ENCODE assay signal across 2 cellular contexts in the genomic region with DNA sequence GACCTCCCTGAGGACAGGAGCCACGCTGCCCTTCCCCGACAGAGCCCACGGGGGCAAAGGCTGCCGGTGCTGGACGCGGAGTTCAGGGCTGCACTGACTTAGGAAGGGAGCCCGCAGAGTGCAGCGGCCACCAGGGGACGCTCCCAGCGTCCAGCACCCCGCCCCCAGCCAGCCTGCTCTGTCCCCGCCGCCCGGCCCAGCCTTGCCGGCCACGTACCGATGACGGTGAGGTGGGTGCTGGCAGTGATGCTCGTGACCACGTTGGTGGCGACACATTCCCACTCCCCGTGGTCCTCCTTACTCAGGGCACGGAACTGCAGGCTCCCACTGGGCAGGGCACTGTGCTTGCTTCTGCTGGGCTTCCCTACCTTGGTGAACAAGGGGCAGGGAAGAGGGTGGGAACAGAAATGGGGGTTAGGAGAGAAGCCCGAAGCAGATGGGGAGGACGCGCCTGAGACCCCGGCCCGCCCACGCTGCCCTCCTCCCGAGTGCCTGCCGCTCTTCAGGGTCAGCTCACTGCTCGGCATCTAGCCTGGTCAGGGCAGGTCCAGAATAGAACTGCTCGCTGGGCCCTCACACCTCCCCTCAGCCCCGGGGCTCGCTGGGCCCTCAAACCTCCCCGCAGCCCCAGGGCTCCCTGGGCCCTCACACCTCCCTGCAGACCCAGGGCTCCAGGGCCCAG.
TF ChIP-seq lines count a peak whose summit lies in the region.

No MANE protein-coding gene starts in this region.

TF ChIP-seq in IMR-90, 13 proteins besides CTCF, POLR2A, EP300 and RAD21:
- no peak; the same call in 1 of the 2 replicates for TF ChIP-seq SMC3 (IDR thresholded peaks at IDR 0.05; ENCODE audit: low read depth, low read length)

TF ChIP-seq in endothelial cell of umbilical vein, 7 proteins besides CTCF, POLR2A, EP300 and RAD21:
- no peak for TF ChIP-seq MYC (IDR thresholded peaks at IDR 0.05; ENCODE audit: low read depth, low read length)
- TF ChIP-seq GATA2 (IDR thresholded peaks at IDR 0.05; ENCODE audit: insufficient read depth, insufficient read length, low read depth, low read length): no peak
- no peak for TF ChIP-seq POLR2AphosphoS5 (IDR thresholded peaks at IDR 0.05; ENCODE audit: insufficient read depth, low read depth, low read length)
- no peak for TF ChIP-seq FOS (IDR thresholded peaks at IDR 0.05; ENCODE audit: borderline replicate concordance, insufficient read depth, low read length)
- TF ChIP-seq EZH2 (IDR thresholded peaks at IDR 0.05; ENCODE audit: borderline replicate concordance, low read depth, low read length, severe bottlenecking): no peak
- TF ChIP-seq JUN (IDR thresholded peaks at IDR 0.05; ENCODE audit: borderline replicate concordance, insufficient read depth, insufficient read length, low read depth): no peak
- TF ChIP-seq, protein P1, sequence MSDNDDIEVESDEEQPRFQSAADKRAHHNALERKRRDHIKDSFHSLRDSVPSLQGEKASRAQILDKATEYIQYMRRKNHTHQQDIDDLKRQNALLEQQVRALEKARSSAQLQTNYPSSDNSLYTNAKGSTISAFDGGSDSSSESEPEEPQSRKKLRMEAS (IDR thresholded peaks at IDR 0.05; ENCODE audit: insufficient read depth, insufficient read length): no peak
